22 cellular contexts compared by ENCODE assay signal in the genomic region with DNA sequence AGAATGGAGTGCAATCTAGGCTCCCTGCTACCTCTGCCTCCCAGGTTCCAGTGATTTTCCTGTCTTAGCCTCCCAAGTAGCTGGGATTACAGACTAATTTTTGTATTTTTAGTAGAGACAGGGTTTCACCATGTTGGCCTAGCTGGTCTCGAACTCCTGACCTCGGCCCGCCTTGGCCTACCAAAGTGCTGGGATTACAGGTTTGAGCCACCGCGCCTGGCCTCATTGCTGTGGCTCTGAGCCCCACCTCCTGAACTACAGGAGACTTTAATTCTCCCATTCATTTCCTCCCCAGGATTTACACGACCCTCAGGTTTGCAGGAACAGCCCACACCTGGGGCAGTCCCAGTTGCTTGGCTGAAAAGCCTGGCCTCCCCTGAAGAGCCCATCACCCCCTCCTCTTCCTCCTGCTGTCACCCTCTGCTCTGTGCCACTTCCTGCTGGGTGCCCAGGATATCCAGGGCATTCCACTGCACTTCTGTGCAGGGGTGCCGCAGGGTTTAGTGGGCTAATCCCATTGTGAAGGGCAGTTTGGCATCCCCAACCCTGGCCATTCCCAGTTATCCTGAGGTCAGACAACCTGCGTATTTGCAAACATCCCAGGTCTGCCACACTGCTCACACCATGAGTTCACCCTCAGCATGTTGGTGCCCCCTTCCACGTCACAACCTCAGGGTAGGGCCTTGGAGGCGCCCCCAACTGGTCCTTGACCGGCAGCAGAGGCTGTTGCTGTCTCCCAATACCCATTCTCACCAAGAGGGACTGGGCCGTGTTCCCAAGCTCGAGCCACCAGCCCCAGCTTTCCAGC.
"Had no signal": no experiment of that assay in that cellular context is flagged by ENCODE, and none has a peak within 500 bp of the region (broad histone marks: within the 10 kb centered on the region; RNA-seq: fewer than 3 reads in every experiment).

No MANE protein-coding gene starts in this region.

- H3K4me3 Mint-ChIP-seq: activated T-helper 1 cell treated with anti-CD3 and anti-CD28 coated beads, Interleukin-12 subunit alpha, Interleukin-12 subunit beta, Interleukin-2, Interleukin-4 antibody, amounts not matched to agents 30 ng/mL and 10 ng/mL and 1 ng/mL, durations not matched to agents 14 hours and 24 hours and 36 hours; central memory CD8-positive, alpha-beta T cell; dendritic cell treated with granulocyte-macrophage colony-stimulating factor and Interleukin-4, amounts not matched to agents 40 ng/mL and 50 ng/mL, for 4 days; type B pancreatic cell had no signal

- H3K36me3 Mint-ChIP-seq: type B pancreatic cell had no signal

- H3K4me3 ChIP-seq: gastrocnemius medialis, hepatocyte, thoracic aorta, vagina had no signal

- H3K9me3 ChIP-seq: gastrocnemius medialis, vagina had no signal

- DNase-seq: activated CD4-positive, alpha-beta T cell treated with anti-CD3 and anti-CD28 coated beads for 48 hours; activated CD4-positive, alpha-beta T cell treated with anti-CD3 and anti-CD28 coated beads, Interleukin-2, amount 50 U/mL, for 48 hours; activated CD8-positive, alpha-beta memory T cell treated with anti-CD3 and anti-CD28 coated beads, Interleukin-2, amount 50 U/mL, for 4 hours; activated gamma-delta T cell; activated naive CD4-positive, alpha-beta T cell treated with anti-CD3 and anti-CD28 coated beads, Interleukin-2, amount 50 U/mL, for 16 hours; activated T-cell treated with anti-CD3 and anti-CD28 coated beads, Interleukin-2, amount 50 U/mL, for 1 hour; effector CD8-positive, alpha-beta T cell; gastrocnemius medialis; left cardiac atrium; left ventricle myocardium superior; right cardiac atrium; stimulated activated naive CD4-positive, alpha-beta T cell treated with Interleukin-2 at 50 U/mL for 16 hours; T-helper 1 cell had no signal

- ATAC-seq: activated CD4-positive, CD25-positive, alpha-beta regulatory T cell treated with anti-CD3 and anti-CD28 coated beads, Interleukin-2, amount 50 U/mL, for 24 hours; gastrocnemius medialis; left cardiac atrium; left ventricle myocardium superior; right cardiac atrium had no signal

- H3K9me3 Mint-ChIP-seq: activated T-helper 1 cell treated with anti-CD3 and anti-CD28 coated beads, Interleukin-12 subunit alpha, Interleukin-12 subunit beta, Interleukin-2, Interleukin-4 antibody, amounts not matched to agents 30 ng/mL and 10 ng/mL and 1 ng/mL, durations not matched to agents 14 hours and 24 hours and 36 hours; central memory CD8-positive, alpha-beta T cell; dendritic cell treated with granulocyte-macrophage colony-stimulating factor and Interleukin-4, amounts not matched to agents 40 ng/mL and 50 ng/mL, for 4 days; type B pancreatic cell had no signal

- H3K27me3 ChIP-seq: hepatocyte, vagina had no signal

- H3K27ac ChIP-seq: gastrocnemius medialis, hepatocyte, thoracic aorta, vagina, VCaP had no signal

- H3K4me1 Mint-ChIP-seq: central memory CD8-positive, alpha-beta T cell had no signal

- H3K27me3 Mint-ChIP-seq: dendritic cell treated with granulocyte-macrophage colony-stimulating factor and Interleukin-4, amounts not matched to agents 40 ng/mL and 50 ng/mL, for 4 days had no signal

- H3K36me3 ChIP-seq: gastrocnemius medialis, thoracic aorta, vagina had no signal

- H3K27ac Mint-ChIP-seq: activated T-helper 1 cell treated with anti-CD3 and anti-CD28 coated beads, Interleukin-12 subunit alpha, Interleukin-12 subunit beta, Interleukin-2, Interleukin-4 antibody, amounts not matched to agents 30 ng/mL and 10 ng/mL and 1 ng/mL, durations not matched to agents 14 hours and 24 hours and 36 hours; dendritic cell treated with granulocyte-macrophage colony-stimulating factor and Interleukin-4, amounts not matched to agents 40 ng/mL and 50 ng/mL, for 4 days; type B pancreatic cell had no signal

- H3K4me1 ChIP-seq: gastrocnemius medialis, vagina had no signal
